In genomic region chr4:158722917-158723793, GRCh38 we compare ENCODE assay signal across 8 cellular contexts.
DNase-seq lines count a peak whose midpoint lies in the region; ATAC-seq and TF ChIP-seq lines count a peak whose summit lies in the region.

Gene PPID, minus strand, starts transcription at chr4:158723396. Its CDS starts 108 bp downstream, at chr4:158723288.

- in situ Hi-C loops in GM18951 (cut with MboI; ENCODE audit: low sequenced_read_pairs, unreplicated experiment) = no loop called here

- DNase-seq in AG08396 (ENCODE audit: low spot score) (peak; percentile 90), NCI-H2227 treated with DMSO at 0.1 percent for 48 hours (lab: John Stamatoyannopoulos, UW) (peak; percentile 53), iris pigment epithelial cell (ENCODE audit: low read depth) (peak; percentile 75)
- peak; percentile 55 to 68 for DNase-seq in central memory CD8-positive, alpha-beta T cell (ENCODE audit: low spot score in 2 of 2)
- DNase-seq in stimulated activated CD4-positive, alpha-beta T cell treated with anti-CD3 and anti-CD28 coated beads, Interleukin-12 subunit alpha, Interleukin-12 subunit beta, amount 100 ng/mL, for 24 hours (ENCODE audit: low read depth in 2 of 2) = peak; percentile 73 to 78

- H3K27ac Mint-ChIP-seq in central memory CD8-positive, alpha-beta T cell (ENCODE audit: low read depth) = peak within 1 kb of the TSS; percentile 97

- ATAC-seq in HG03175 (IDR thresholded peaks at IDR 0.05; ENCODE audit: unreplicated experiment) = peak; percentile 97
- ATAC-seq in activated CD4-positive, CD25-positive, alpha-beta regulatory T cell treated with anti-CD3 and anti-CD28 coated beads, Interleukin-2, amount 50 U/mL, for 24 hours = peak; percentile 90 to 93
- peak; percentile 84 for ATAC-seq in central memory CD8-positive, alpha-beta T cell (replicated peaks; ENCODE audit: extremely low read depth, poor library complexity, severe bottlenecking)

- H3K36me3 Mint-ChIP-seq in central memory CD8-positive, alpha-beta T cell (ENCODE audit: insufficient read depth) = peaks cover 31% of the 10 kb centered on the region

- no peaks in the 10 kb centered on the region for H3K9me3 Mint-ChIP-seq in central memory CD8-positive, alpha-beta T cell

- TF ChIP-seq POLR2A in GM18951 (IDR thresholded peaks at IDR 0.05; ENCODE audit: extremely low read depth, insufficient read depth, insufficient read length) = peak; percentile 94

- peak within 1 kb of the TSS; percentile 95 for H3K4me3 Mint-ChIP-seq in central memory CD8-positive, alpha-beta T cell

- H3K4me1 Mint-ChIP-seq in central memory CD8-positive, alpha-beta T cell = peaks cover 44% of the 10 kb centered on the region

- peaks cover 21% of the 10 kb centered on the region for H3K27me3 Mint-ChIP-seq in central memory CD8-positive, alpha-beta T cell

Comparison
In these comparisons a context has a peak if more than half of its experiments do, and no peak if none do; other contexts are left out.
1. Peak in every context shown above with its lines: DNase-seq and ATAC-seq.